8 cellular contexts compared by ENCODE assay signal in the genomic region with DNA sequence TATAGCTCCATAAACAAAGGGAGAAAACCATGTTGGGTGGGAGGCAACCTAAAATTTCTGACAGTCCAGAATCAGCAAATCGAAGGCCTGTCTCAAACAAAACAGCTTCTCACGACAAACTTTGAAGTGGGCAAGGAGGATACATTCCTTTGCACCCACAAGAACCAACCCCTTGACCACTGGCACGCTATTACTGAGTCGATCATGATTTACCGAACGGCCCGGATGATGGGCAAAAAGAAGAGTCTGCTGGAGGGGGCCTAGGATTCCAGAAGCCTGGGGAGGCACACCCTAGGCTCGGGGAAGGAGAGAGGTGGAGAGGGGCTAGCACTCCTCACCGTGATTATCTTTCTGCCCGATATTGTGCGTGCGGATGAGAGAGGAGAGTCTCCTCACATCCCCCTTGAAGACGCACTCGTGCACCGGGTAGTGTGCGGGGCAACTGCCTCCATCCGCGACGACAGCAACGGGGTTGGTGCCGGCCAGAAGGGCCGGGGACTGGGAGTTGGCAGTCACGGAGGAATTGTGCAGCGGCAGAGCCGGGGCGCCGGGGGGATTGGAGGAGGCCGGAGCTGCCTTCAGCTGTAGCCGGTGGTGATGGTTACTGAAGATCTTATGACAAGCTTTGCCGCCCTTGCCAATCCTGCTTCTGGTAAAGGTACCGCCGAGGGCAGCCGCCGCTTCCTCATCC. TPM values are rescaled to one million over a fixed set of nuclear protein-coding genes. Genes with fewer than 3 reads are reported as not detected.
A peak's percentile ranks its signal among the peaks of the same experiment; 100 is the strongest.
DNase-seq lines count a peak whose midpoint lies in the region; ATAC-seq and TF ChIP-seq lines count a peak whose summit lies in the region.

No MANE protein-coding gene starts in this region.

- peaks cover 0 to 9% of the 10 kb centered on the region in 2 donors for H3K36me3 ChIP-seq in gastroesophageal sphincter
- H3K36me3 ChIP-seq in ovary: no peaks in the 10 kb centered on the region

- H3K4me1 ChIP-seq in gastroesophageal sphincter (peaks cover 0 to 61% (median 13%) of the 10 kb centered on the region in 3 donors), ovary (ENCODE audit: insufficient read depth) (peaks cover 2% of the 10 kb centered on the region)

- 0% methylated on average over 3 to 7 of the region's 34 CpGs for WGBS in gastroesophageal sphincter (ENCODE audit: low coverage in 1 of 2), 2 donors
- WGBS in ovary, 3 donors: 0 to 1% (median 1%) methylated on average over 32 to 34 of the region's 34 CpGs

- H3K27ac ChIP-seq in gastroesophageal sphincter (peak overlapping the region; percentile 93 to 96 (median 95)), ovary (peak overlapping the region; percentile 77)

- ATAC-seq in HG02571 (IDR thresholded peaks at IDR 0.05; ENCODE audit: unreplicated experiment): peak; percentile 15
- ATAC-seq in gastroesophageal sphincter: peak; percentile 25

- DNase-seq in activated T-cell treated with anti-CD3 and anti-CD28 coated beads for 1 hour (ENCODE audit: low read depth) (peak; percentile 6), NAMALWA (ENCODE audit: low spot score) (peak; percentile 57), activated T-helper 1 cell treated with Interleukin-2 at 50 U/mL for 16 hours (ENCODE audit: low read depth) (peak; percentile 0), ovary (no peak), SIG-M5 (lab: John Stamatoyannopoulos, UW) (no peak)
- no peak for DNase-seq in activated T-cell treated with anti-CD3 and anti-CD28 coated beads, Interleukin-2, amount 50 U/mL, for 1 hour

- H3K9me3 ChIP-seq in gastroesophageal sphincter: no peaks in the 10 kb centered on the region
- H3K9me3 ChIP-seq in ovary: no peaks in the 10 kb centered on the region

- intact Hi-C loops in ovary (cut with DNase I): loop anchor here in 2 of 4 donors (10.0 kb wide), 2 partner anchors 51 to 61 kb away; partner anchors contain the start of gene CTH (in 1 of the 2)

- H3K27me3 ChIP-seq in gastroesophageal sphincter (no peaks in the 10 kb centered on the region), ovary (no peaks in the 10 kb centered on the region)

- no peak for TF ChIP-seq POLR2A in gastroesophageal sphincter (IDR thresholded peaks at IDR 0.05)
- TF ChIP-seq POLR2A in ovary (IDR thresholded peaks at IDR 0.05): no peak

- no peak for TF ChIP-seq CTCF in gastroesophageal sphincter (IDR thresholded peaks at IDR 0.05)
- TF ChIP-seq CTCF in ovary (IDR thresholded peaks at IDR 0.05): no peak

- no peak for TF ChIP-seq EP300 in gastroesophageal sphincter (IDR thresholded peaks at IDR 0.05)
- no peak for TF ChIP-seq EP300 in ovary (IDR thresholded peaks at IDR 0.05)

- H3K4me3 ChIP-seq in gastroesophageal sphincter (peak overlapping the region; percentile 85 to 90), ovary (peak overlapping the region; percentile 77)

RNA-seq across cellular contexts. Expression of gene ANKRD13C, which starts 0.7 kb away (rescaled TPM):
- total RNA-seq in gastroesophageal sphincter (10 to 100 TPM; 20.5 to 37.5 (median 26.5) TPM), ovary (10 to 100 TPM; 22.2 to 27.9 (median 24.4) TPM)
- 10 to 100 TPM; 11.8 to 16.5 TPM for polyA plus RNA-seq in ovary

RNA-seq across cellular contexts. Expression of gene CTH, which starts 57.3 kb away (rescaled TPM):
- total RNA-seq in gastroesophageal sphincter (1 to 10 TPM; 1.0 to 4.4 (median 3.0) TPM), ovary (10 to 100 TPM in 5 of 7 donors, 1 to 10 TPM in 2; 4.7 to 36.2 (median 20.9) TPM)
- 10 to 100 TPM in 1 of 2 donors, 1 to 10 TPM in 1; 7.1 to 10.3 TPM for polyA plus RNA-seq in ovary

Comparison
In these comparisons a context has a peak if more than half of its experiments do, and no peak if none do; other contexts are left out.
1. DNase-seq: peak in activated T-cell treated with anti-CD3 and anti-CD28 coated beads for 1 hour (single experiment), NAMALWA (single experiment) and activated T-helper 1 cell treated with Interleukin-2 at 50 U/mL for 16 hours (single experiment); none in activated T-cell treated with anti-CD3 and anti-CD28 coated beads, Interleukin-2, amount 50 U/mL, for 1 hour (single experiment), ovary (0 of 5) and SIG-M5 (single experiment).